7 cellular contexts compared by ENCODE assay signal in the genomic region with DNA sequence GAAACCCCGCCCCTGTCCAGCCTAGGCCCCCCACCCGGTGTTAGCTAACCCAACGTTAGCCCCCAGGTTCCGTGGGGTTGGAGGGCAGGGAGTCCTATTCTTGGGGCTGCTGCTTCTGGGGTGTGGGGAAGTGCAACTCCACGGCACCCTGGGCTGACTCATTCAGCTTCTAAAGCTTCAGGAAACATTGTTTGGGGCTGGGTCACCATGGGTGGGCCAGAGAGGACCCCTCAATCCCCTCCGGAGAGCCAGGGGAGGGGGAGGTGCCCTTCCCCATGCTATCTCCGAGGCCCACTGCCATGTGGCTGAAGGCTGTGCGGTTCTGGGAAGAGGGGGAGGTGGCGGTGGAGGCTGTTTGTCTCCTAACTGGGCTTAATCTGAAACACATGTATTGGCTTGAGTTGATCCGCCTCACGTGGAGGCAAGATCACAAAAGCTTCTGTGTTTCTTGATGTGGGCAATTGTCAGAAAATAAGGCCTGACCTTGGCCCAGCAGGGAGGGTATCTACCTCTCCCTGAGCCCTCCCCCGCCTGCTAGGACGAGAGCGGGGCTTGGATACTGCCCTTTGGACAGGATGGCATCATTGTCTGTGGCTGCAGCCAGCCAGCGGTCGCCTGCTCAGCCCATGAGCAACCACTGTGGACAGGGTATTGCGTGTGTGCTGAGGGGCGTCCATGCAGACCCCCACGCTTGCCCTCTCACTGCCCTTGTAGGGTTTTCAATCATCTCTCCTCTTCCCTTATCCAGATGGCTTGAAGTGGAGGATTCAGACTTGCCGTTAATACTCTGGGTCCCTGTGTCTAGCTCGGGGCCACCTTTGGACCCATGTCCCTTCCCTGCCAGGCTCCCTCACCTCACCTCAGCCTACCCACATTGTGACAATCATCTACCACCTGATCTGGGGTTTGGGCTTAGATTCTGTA. TPM values are rescaled to one million over a fixed set of nuclear protein-coding genes. Genes with fewer than 3 reads are reported as not detected.
A peak's percentile ranks its signal among the peaks of the same experiment; 100 is the strongest.
DNase-seq lines count a peak whose midpoint lies in the region; ATAC-seq and TF ChIP-seq lines count a peak whose summit lies in the region.

No MANE protein-coding gene starts in this region.

- H3K4me3 Mint-ChIP-seq in HFFc6 = peak overlapping the region; percentile 82
- H3K4me3 Mint-ChIP-seq in osteocyte (ENCODE audit: unreplicated experiment) = peak overlapping the region; percentile 84

- H3K27ac Mint-ChIP-seq in HFFc6 (peak overlapping the region; percentile 91), osteocyte (ENCODE audit: unreplicated experiment) (peak overlapping the region; percentile 88)

- no peaks in the 10 kb centered on the region for H3K9me3 Mint-ChIP-seq in HFFc6
- no peaks in the 10 kb centered on the region for H3K9me3 Mint-ChIP-seq in osteocyte (ENCODE audit: unreplicated experiment)

- TF ChIP-seq CTCF in HFFc6 (IDR thresholded peaks at IDR 0.05) (no peak), osteocyte (IDR thresholded peaks at IDR 0.05) (no peak)

- H3K36me3 Mint-ChIP-seq in HFFc6 (ENCODE audit: low read depth) (peaks cover 5% of the 10 kb centered on the region), osteocyte (ENCODE audit: unreplicated experiment) (peaks cover 2% of the 10 kb centered on the region)

- ATAC-seq in GM19328 (IDR thresholded peaks at IDR 0.05; ENCODE audit: unreplicated experiment) (no peak), GM21381 (IDR thresholded peaks at IDR 0.05; ENCODE audit: unreplicated experiment) (no peak), GM18873 (IDR thresholded peaks at IDR 0.05; ENCODE audit: low FRiP score, unreplicated experiment) (no peak)

- peak; percentile 28 for DNase-seq in HFFc6
- DNase-seq in UCSD-AML1 (lab: John Stamatoyannopoulos, UW; ENCODE audit: unreplicated experiment) = peak; percentile 31
- peak; percentile 84 for DNase-seq in fibroblast of gingiva (ENCODE audit: low read depth)
- DNase-seq in osteocyte (ENCODE audit: extremely low spot score, unreplicated experiment) = no peak

- H3K27me3 Mint-ChIP-seq in HFFc6 (ENCODE audit: insufficient read depth) (peaks cover 1% of the 10 kb centered on the region; the same call in 1 of the 2 replicates), osteocyte (ENCODE audit: unreplicated experiment) (no peaks in the 10 kb centered on the region)

- H3K4me1 Mint-ChIP-seq in HFFc6 (ENCODE audit: low read depth) (peaks cover 34% of the 10 kb centered on the region), osteocyte (ENCODE audit: unreplicated experiment) (peaks cover 38% of the 10 kb centered on the region)

RNA-seq across cellular contexts. Expression of a gene that starts 1.3 kb away (rescaled TPM):
- total RNA-seq in HFFc6 (2021; fragmentation: NEBNext Ultra II Directional; extraction: Animal tissue kit (Norgen Biotek cat#: 25700)) = 10 to 100 TPM; 12.0 to 46.8 (median 13.2) TPM
- 164 and 175 TPM in 2 replicates for total RNA-seq in osteocyte

RNA-seq across cellular contexts. Expression of a gene that starts 20.5 kb away (rescaled TPM):
- total RNA-seq in HFFc6 (2021; fragmentation: NEBNext Ultra II Directional; extraction: Animal tissue kit (Norgen Biotek cat#: 25700)) = not detected
- 0.38 and 0.50 TPM in 2 replicates for total RNA-seq in osteocyte

RNA-seq across cellular contexts. Expression of a gene that starts 38.7 kb away (rescaled TPM):
- total RNA-seq in HFFc6 (2021; fragmentation: NEBNext Ultra II Directional; extraction: Animal tissue kit (Norgen Biotek cat#: 25700)) = 10 to 100 TPM; 12.5 to 18.1 (median 13.2) TPM
- 30.8 and 33.3 TPM in 2 replicates for total RNA-seq in osteocyte

RNA-seq across cellular contexts. Expression of a gene that starts 53.0 kb away (rescaled TPM):
- total RNA-seq in HFFc6 (2021; fragmentation: NEBNext Ultra II Directional; extraction: Animal tissue kit (Norgen Biotek cat#: 25700)) = 1 to 10 TPM; 2.7 to 3.8 (median 3.2) TPM
- total RNA-seq in osteocyte = 4.2 and 4.7 TPM in 2 replicates
